In genomic region chr6:165817771-165818170, GRCh38 we compare ENCODE assay signal across 20 cellular contexts.
A peak's percentile ranks its signal among the peaks of the same experiment; 100 is the strongest.
DNase-seq lines count a peak whose midpoint lies in the region; ATAC-seq and TF ChIP-seq lines count a peak whose summit lies in the region.
"Had no signal": no experiment of that assay in that cellular context is flagged by ENCODE, and none has a peak within 500 bp of the region (broad histone marks: within the 10 kb centered on the region; RNA-seq: fewer than 3 reads in every experiment).

No MANE protein-coding gene starts in this region.

- H3K23ac ChIP-seq in trophoblast cell (ENCODE audit: low read length) = no peak overlapping the region

- TF ChIP-seq POLR2A in spleen (IDR thresholded peaks at IDR 0.05) = no peak

- H3K18ac ChIP-seq in trophoblast cell (ENCODE audit: low read length) = no peak overlapping the region

- H3K79me1 ChIP-seq in trophoblast cell (ENCODE audit: low read length) = no peaks in the 10 kb centered on the region

- H4K12ac ChIP-seq in trophoblast cell (ENCODE audit: low read depth, low read length) = no peak overlapping the region

- no peak for TF ChIP-seq CTCF in upper lobe of right lung (IDR thresholded peaks at IDR 0.05)
- no peak for TF ChIP-seq CTCF in spleen (IDR thresholded peaks at IDR 0.05 in 8 of 11, conservative IDR thresholded peaks at IDR 0.05 in 3 of 11)

- no CpG with 5 or more reads among the region's 7 CpGs for WGBS in trophoblast cell (ENCODE audit: extremely low coverage, insufficient coverage, insufficient read length)
- 73 to 87% (median 81%) methylated on average over 6 to 7 of the region's 7 CpGs for WGBS in spleen, 5 donors

- H3K9ac ChIP-seq in HUES48 (ENCODE audit: low read depth, low read length) = no peak overlapping the region
- H3K9ac ChIP-seq in iPS-20b (ENCODE audit: low read depth, low read length) = 0 out of 2 replicates have a peak overlapping the region, but pooled peaks have one; percentile 19
- H3K9ac ChIP-seq in trophoblast cell (ENCODE audit: low read length) = no peak overlapping the region

- H2AK5ac ChIP-seq in trophoblast cell (ENCODE audit: low read length) = no peak overlapping the region

- no peak overlapping the region for H3K4me2 ChIP-seq in trophoblast cell (ENCODE audit: low read length)

- no peak overlapping the region for H2AFZ ChIP-seq in trophoblast cell (ENCODE audit: insufficient read depth, low read length, poor library complexity)

- H4K91ac ChIP-seq in trophoblast cell (ENCODE audit: low read depth, low read length) = no peak overlapping the region

- no peak overlapping the region for H2BK12ac ChIP-seq in trophoblast cell (ENCODE audit: low read length)

- H3K4ac ChIP-seq in trophoblast cell (ENCODE audit: low read depth, low read length) = no peak overlapping the region

- H3K79me2 ChIP-seq in trophoblast cell (ENCODE audit: control insufficient read depth, insufficient read depth, low read length, poor library complexity) = no peaks in the 10 kb centered on the region

- no peak overlapping the region for H4K8ac ChIP-seq in trophoblast cell (ENCODE audit: low read depth, low read length)

- no peak for ATAC-seq in upper lobe of right lung
- ATAC-seq: GM12878, HepG2 had no signal

- no peak overlapping the region for H2BK5ac ChIP-seq in trophoblast cell (ENCODE audit: low read depth, low read length, poor library complexity)

- H3K9me3 ChIP-seq in HUES48 (ENCODE audit: control insufficient read depth, insufficient read depth, low read length) (no peaks in the 10 kb centered on the region), iPS-20b (ENCODE audit: insufficient read depth, low read depth, low read length) (no peaks in the 10 kb centered on the region), trophoblast cell (ENCODE audit: insufficient read depth, low read depth, low read length) (peaks cover 3% of the 10 kb centered on the region), upper lobe of right lung (no peaks in the 10 kb centered on the region), spleen (no peaks in the 10 kb centered on the region)
- H3K9me3 ChIP-seq: BE2C had no signal

- H3K27ac ChIP-seq in HUES48 (ENCODE audit: low read depth, low read length) (peak overlapping the region; percentile 11), iPS-20b (ENCODE audit: low read length) (no peak overlapping the region), trophoblast cell (ENCODE audit: low read depth, low read length) (no peak overlapping the region), upper lobe of right lung (no peak overlapping the region), spleen (no peak overlapping the region)

- H3K4me3 ChIP-seq in HUES48 (ENCODE audit: low read depth, low read length) = no peak overlapping the region
- peak overlapping the region; percentile 38; the same call in 1 of the 2 replicates for H3K4me3 ChIP-seq in iPS-20b (ENCODE audit: low read length)
- H3K4me3 ChIP-seq in trophoblast cell (ENCODE audit: low read depth, low read length) = peak overlapping the region; percentile 18
- H3K4me3 ChIP-seq in upper lobe of right lung = no peak overlapping the region
- H3K4me3 ChIP-seq in spleen = no peak overlapping the region
- H3K4me3 ChIP-seq: GM12878 had no signal

- intact Hi-C loops in upper lobe of right lung (cut with DNase I) (no loop called here), spleen (cut with DNase I; ENCODE audit: low total_unique reads) (no loop called here)

- H2BK120ac ChIP-seq in trophoblast cell (ENCODE audit: insufficient read depth, low read length, poor library complexity) = no peak overlapping the region

- no peak overlapping the region for H3K14ac ChIP-seq in trophoblast cell (ENCODE audit: low read length)

- peaks cover 35% of the 10 kb centered on the region for H3K4me1 ChIP-seq in HUES48 (ENCODE audit: control insufficient read depth, insufficient read depth, low read length)
- H3K4me1 ChIP-seq in iPS-20b (ENCODE audit: insufficient read depth, low read length) = peaks cover 30% of the 10 kb centered on the region
- no peaks in the 10 kb centered on the region for H3K4me1 ChIP-seq in trophoblast cell (ENCODE audit: control insufficient read depth in 1 of 2, insufficient read depth in 2 of 2, low read length in 2 of 2)
- no peaks in the 10 kb centered on the region for H3K4me1 ChIP-seq in upper lobe of right lung
- H3K4me1 ChIP-seq in spleen = no peaks in the 10 kb centered on the region
- H3K4me1 ChIP-seq: BE2C had no signal

- H3K36me3 ChIP-seq in HUES48 (ENCODE audit: control insufficient read depth, insufficient read depth, low read length) (no peaks in the 10 kb centered on the region), iPS-20b (ENCODE audit: insufficient read depth, low read depth, low read length) (no peaks in the 10 kb centered on the region), trophoblast cell (ENCODE audit: control insufficient read depth in 1 of 2, insufficient read depth in 2 of 2, low read length in 2 of 2) (no peaks in the 10 kb centered on the region), upper lobe of right lung (no peaks in the 10 kb centered on the region), spleen (no peaks in the 10 kb centered on the region)
- H3K36me3 ChIP-seq: BE2C had no signal

- H3K27me3 ChIP-seq in HUES48 (ENCODE audit: control insufficient read depth, insufficient read depth, low read length) (peaks cover 2% of the 10 kb centered on the region; the same call in 1 of the 2 replicates), iPS-20b (ENCODE audit: insufficient read depth, low read length) (peaks cover 14% of the 10 kb centered on the region; the same call in 1 of the 2 replicates), trophoblast cell (ENCODE audit: insufficient read depth, low read length) (no peaks in the 10 kb centered on the region), upper lobe of right lung (no peaks in the 10 kb centered on the region), spleen (replicated peaks in 1 of 7) (peaks cover 0 to 64% (median 8%) of the 10 kb centered on the region in 7 donors)
- H3K27me3 ChIP-seq: BE2C had no signal

- no peak for DNase-seq in trophoblast cell
- no peak for DNase-seq in upper lobe of right lung
- DNase-seq in spleen = no peak
- no peak for DNase-seq in SKM-1 (lab: John Stamatoyannopoulos, UW; ENCODE audit: unreplicated experiment)
- DNase-seq: ACHN; BE2C; C1 segment of cervical spinal cord; CD4-positive, CD25-positive, alpha-beta regulatory T cell; CD8-positive, alpha-beta memory T cell; COR-L47; DMS 273 treated with DMSO at 0.1 percent for 48 hours; DMS53; DND-41; EL; H7; KBM-7 had no signal

Comparison
In these comparisons a context has a peak if more than half of its experiments do, and no peak if none do; other contexts are left out.
1. H3K4me3 ChIP-seq: peak in iPS-20b (single experiment) and trophoblast cell (single experiment); none in HUES48 (single experiment), upper lobe of right lung (single experiment) and spleen (0 of 8).